9 cellular contexts compared by ENCODE assay signal in genomic region chr9:3441197-3441816, GRCh38.
A peak's percentile ranks its signal among the peaks of the same experiment; 100 is the strongest.
DNase-seq lines count a peak whose midpoint lies in the region; ATAC-seq and TF ChIP-seq lines count a peak whose summit lies in the region.
"Had no signal": no experiment of that assay in that cellular context is flagged by ENCODE, and none has a peak within 500 bp of the region (broad histone marks: within the 10 kb centered on the region; RNA-seq: fewer than 3 reads in every experiment).

No MANE protein-coding gene starts in this region.

- H3K4me1 ChIP-seq in BE2C: peaks cover 10% of the 10 kb centered on the region; the same call in 1 of the 2 replicates

- H3K27me3 ChIP-seq in BE2C: no peaks in the 10 kb centered on the region

- peak; percentile 80 for TF ChIP-seq CTCF in BE2C (IDR thresholded peaks at IDR 0.05; ENCODE audit: low read depth, low read length)
- TF ChIP-seq CTCF in osteocyte (IDR thresholded peaks at IDR 0.05): peak; percentile 70

- DNase-seq in BE2C (peak; percentile 57), NCI-H2227 (lab: John Stamatoyannopoulos, UW; ENCODE audit: unreplicated experiment) (peak; percentile 53), fibroblast of gingiva (ENCODE audit: low read depth) (peak; percentile 70), osteocyte (ENCODE audit: extremely low spot score, unreplicated experiment) (no peak), SHP77 (lab: John Stamatoyannopoulos, UW) (no peak)
- DNase-seq in activated CD4-positive, alpha-beta T cell treated with anti-CD3 and anti-CD28 coated beads, Interleukin-2, amount 50 U/mL, for 4 hours: peak; percentile 34 to 42

- H3K36me3 ChIP-seq in BE2C: no peaks in the 10 kb centered on the region

- peaks cover 3% of the 10 kb centered on the region for H3K4me1 Mint-ChIP-seq in osteocyte (ENCODE audit: unreplicated experiment)

- no peak overlapping the region for H3K27ac Mint-ChIP-seq in osteocyte (ENCODE audit: unreplicated experiment)
- H3K27ac Mint-ChIP-seq: T-helper 1 cell treated with Interleukin-12 subunit alpha and Interleukin-12 subunit beta and Interleukin-4 antibody, amounts not matched to agents 30 μg/mL and 1 μg/mL, for 36 hours had no signal

- no peaks in the 10 kb centered on the region for H3K27me3 Mint-ChIP-seq in osteocyte (ENCODE audit: unreplicated experiment)

- H3K4me3 Mint-ChIP-seq in osteocyte (ENCODE audit: unreplicated experiment): no peak overlapping the region
- H3K4me3 Mint-ChIP-seq: T-helper 1 cell treated with Interleukin-12 subunit alpha and Interleukin-12 subunit beta and Interleukin-4 antibody, amounts not matched to agents 30 μg/mL and 1 μg/mL, for 36 hours had no signal

- no peaks in the 10 kb centered on the region for H3K9me3 Mint-ChIP-seq in osteocyte (ENCODE audit: unreplicated experiment)
- H3K9me3 Mint-ChIP-seq: T-helper 1 cell treated with Interleukin-12 subunit alpha and Interleukin-12 subunit beta and Interleukin-4 antibody, amounts not matched to agents 30 μg/mL and 1 μg/mL, for 36 hours had no signal

- H3K9me3 ChIP-seq in BE2C: no peaks in the 10 kb centered on the region

- H3K36me3 Mint-ChIP-seq in osteocyte (ENCODE audit: unreplicated experiment): no peaks in the 10 kb centered on the region

- ATAC-seq in GM18858 (IDR thresholded peaks at IDR 0.05; ENCODE audit: unreplicated experiment): peak; percentile 93
- ATAC-seq in HG03060 (IDR thresholded peaks at IDR 0.05; ENCODE audit: low read depth, unreplicated experiment): peak; percentile 79

- H3K4me3 ChIP-seq in BE2C (ENCODE audit: low read depth, low read length): no peak overlapping the region

Comparison
In these comparisons a context has a peak if more than half of its experiments do, and no peak if none do; other contexts are left out.
1. DNase-seq: peak in BE2C (single experiment), NCI-H2227 (single experiment), activated CD4-positive, alpha-beta T cell treated with anti-CD3 and anti-CD28 coated beads, Interleukin-2, amount 50 U/mL, for 4 hours (2 of 2) and fibroblast of gingiva (single experiment); none in osteocyte (single experiment) and SHP77 (0 of 2).